ENCODE assay signal across 20 cellular contexts in the genomic region with DNA sequence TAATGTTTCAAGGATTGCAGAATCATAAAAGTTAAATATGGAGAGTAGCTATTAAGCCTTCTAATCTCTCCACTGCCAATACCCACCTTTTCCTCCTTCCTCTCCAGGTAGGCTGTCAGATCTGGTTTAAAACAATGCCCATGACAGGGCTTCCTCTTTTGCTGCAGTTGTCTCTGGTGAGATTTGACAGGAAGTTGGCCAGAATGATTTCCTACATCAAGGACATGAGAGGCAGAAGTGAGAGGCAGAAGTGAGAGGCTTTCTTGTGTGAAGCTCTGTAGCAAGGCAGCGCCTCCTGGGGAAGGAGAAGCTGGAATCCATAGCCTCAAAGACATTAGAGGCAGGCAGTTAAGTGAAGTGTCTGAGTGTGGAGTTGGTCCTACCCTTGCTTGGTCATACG.
"Had no signal": no experiment of that assay in that cellular context is flagged by ENCODE, and none has a peak within 500 bp of the region (broad histone marks: within the 10 kb centered on the region; RNA-seq: fewer than 3 reads in every experiment).

No MANE protein-coding gene starts in this region.

- H3K27me3 Mint-ChIP-seq: dendritic cell treated with granulocyte-macrophage colony-stimulating factor and Interleukin-4, amounts not matched to agents 40 ng/mL and 50 ng/mL, for 4 days; effector memory CD8-positive, alpha-beta T cell had no signal

- H3K4me3 ChIP-seq: prostate gland, skin epidermis, suprapubic skin had no signal

- DNase-seq: activated naive CD4-positive, alpha-beta T cell; anterior cingulate cortex; brain microvascular endothelial cell; effector memory CD8-positive, alpha-beta T cell; foreskin keratinocyte; glutamatergic neuron; hypothalamus; kidney; left ventricle myocardium superior; mesenchymal stem cell; right cardiac atrium; stimulated activated CD4-positive, alpha-beta T cell treated with anti-CD3 and anti-CD28 coated beads, Interleukin-4, amount 100 ng/mL, for 4 hours; stimulated activated CD8-positive, alpha-beta memory T cell treated with anti-CD3 and anti-CD28 coated beads, Interleukin-4, amount 100 ng/mL, for 48 hours; trophoblast cell had no signal

- H3K4me1 ChIP-seq: foreskin keratinocyte, prostate gland, suprapubic skin had no signal

- H3K36me3 ChIP-seq: brain microvascular endothelial cell, prostate gland, suprapubic skin had no signal

- H3K9me3 ChIP-seq: prostate gland, suprapubic skin had no signal

- H3K9me3 Mint-ChIP-seq: dendritic cell treated with granulocyte-macrophage colony-stimulating factor and Interleukin-4, amounts not matched to agents 40 ng/mL and 50 ng/mL, for 4 days; neural crest cell; stimulated activated naive CD8-positive, alpha-beta T cell treated with anti-CD3 and anti-CD28 coated beads, Interleukin-15, Interleukin-2, amounts not matched to agents 100 ng/mL and 50 ng/mL, for 24 hours had no signal

- H3K27ac Mint-ChIP-seq: dendritic cell treated with granulocyte-macrophage colony-stimulating factor and Interleukin-4, amounts not matched to agents 40 ng/mL and 50 ng/mL, for 4 days; effector memory CD8-positive, alpha-beta T cell; stimulated activated naive CD8-positive, alpha-beta T cell treated with anti-CD3 and anti-CD28 coated beads, Interleukin-15, Interleukin-2, amounts not matched to agents 100 ng/mL and 50 ng/mL, for 24 hours had no signal

- H3K4me3 Mint-ChIP-seq: dendritic cell treated with granulocyte-macrophage colony-stimulating factor and Interleukin-4, amounts not matched to agents 40 ng/mL and 50 ng/mL, for 4 days; effector memory CD8-positive, alpha-beta T cell; neural crest cell; stimulated activated naive CD8-positive, alpha-beta T cell treated with anti-CD3 and anti-CD28 coated beads, Interleukin-15, Interleukin-2, amounts not matched to agents 100 ng/mL and 50 ng/mL, for 24 hours had no signal

- H3K27me3 ChIP-seq: brain microvascular endothelial cell, foreskin keratinocyte, suprapubic skin had no signal

- ATAC-seq: effector memory CD8-positive, alpha-beta T cell; foreskin keratinocyte; left ventricle myocardium superior; right cardiac atrium had no signal
